Comparison of ENCODE assay signal across 26 cellular contexts in genomic region chr14:92049781-92050180, GRCh38.
"Had no signal": no experiment of that assay in that cellular context is flagged by ENCODE, and none has a peak within 500 bp of the region (broad histone marks: within the 10 kb centered on the region; RNA-seq: fewer than 3 reads in every experiment).

No MANE protein-coding gene starts in this region.

- H3K27me3 ChIP-seq: stomach, suprapubic skin, testis, thyroid gland, tibial artery, tibial nerve, transverse colon, upper lobe of left lung, upper lobe of right lung, uterus, vagina had no signal

- DNase-seq: stimulated activated CD4-positive, alpha-beta T cell treated with anti-CD3 and anti-CD28 coated beads, Interleukin-2, amount 100 ng/mL, for 48 hours; stimulated activated CD4-positive, alpha-beta T cell treated with anti-CD3 and anti-CD28 coated beads, Interleukin-4, amount 100 ng/mL, for 1 hour; stimulated activated CD4-positive, alpha-beta T cell treated with anti-CD3 and anti-CD28 coated beads, Interleukin-4, amount 100 ng/mL, for 24 hours; stimulated activated CD4-positive, alpha-beta T cell treated with anti-CD3 and anti-CD28 coated beads, Interleukin-4, amount 100 ng/mL, for 4 hours; stimulated activated naive B cell treated with anti-CD40 and anti-IgM and Interleukin-4, amounts not matched to agents 10 μg/mL and 1 μg/mL and 100 μg/mL, for 72 hours; stimulated activated naive CD4-positive, alpha-beta T cell; stimulated activated naive CD4-positive, alpha-beta T cell treated with Interleukin-2 at 50 U/mL for 16 hours; stimulated activated naive CD8-positive, alpha-beta T cell treated with anti-CD3 and anti-CD28 coated beads, Interleukin-15, amount 100 ng/mL, for 72 hours; stimulated activated naive CD8-positive, alpha-beta T cell treated with anti-CD3 and anti-CD28 coated beads, Interleukin-15, Interleukin-2, amounts not matched to agents 100 U/mL and 50 U/mL, for 24 hours; stomach; substantia nigra; testis; thyroid gland; tibial artery; transverse colon; trophoblast cell; upper lobe of left lung; upper lobe of right lung; uterus had no signal

- H3K9me3 ChIP-seq: testis, thyroid gland, tibial artery, upper lobe of left lung, upper lobe of right lung, uterus, vagina had no signal

- H3K4me1 ChIP-seq: stomach, suprapubic skin, testis, thyroid gland, tibial artery, tibial nerve, transverse colon, upper lobe of left lung, upper lobe of right lung, uterus, vagina had no signal

- ATAC-seq: stimulated activated effector memory CD8-positive, alpha-beta T cell treated with anti-CD3 and anti-CD28 coated beads, Interleukin-12 subunit alpha, Interleukin-12 subunit beta, amount 100 ng/mL, for 72 hours; stimulated activated memory B cell treated with anti-CD40 and anti-IgM and Interleukin-4, amounts not matched to agents 10 μg/mL and 1 μg/mL and 100 μg/mL, for 72 hours; stimulated activated naive B cell treated with anti-CD40 and anti-IgM and Interleukin-4, amounts not matched to agents 10 μg/mL and 1 μg/mL and 100 μg/mL, for 72 hours; stimulated activated naive CD8-positive, alpha-beta T cell treated with anti-CD3 and anti-CD28 coated beads, Interleukin-15, amount 100 ng/mL, for 72 hours; stimulated activated naive CD8-positive, alpha-beta T cell treated with anti-CD3 and anti-CD28 coated beads, Interleukin-15, Interleukin-2, amounts not matched to agents 100 U/mL and 50 U/mL, for 24 hours; upper lobe of right lung had no signal

- FAIRE-seq: urothelium cell line had no signal

- H3K27ac ChIP-seq: stomach, suprapubic skin, testis, thoracic aorta, thyroid gland, tibial artery, tibial nerve, transverse colon, upper lobe of left lung, upper lobe of right lung, uterus, vagina had no signal

- H3K4me3 ChIP-seq: stomach, suprapubic skin, testis, thoracic aorta, thyroid gland, tibial artery, tibial nerve, transverse colon, upper lobe of left lung, upper lobe of right lung, uterus, vagina had no signal

- H3K36me3 ChIP-seq: thyroid gland, transverse colon, upper lobe of right lung, uterus, vagina had no signal
